In genomic region chr5:107831612-107832395, GRCh38 we compare ENCODE assay signal across 1 cellular context.
TF ChIP-seq lines count a peak whose summit lies in the region.

No MANE protein-coding gene starts in this region.

TF ChIP-seq in HepG2, 621 proteins besides CTCF, POLR2A, EP300 and RAD21 (continued from another document):
- TF ChIP-seq TOE1 (CRISPR knock-in tag; IDR thresholded peaks at IDR 0.05), result no peak
